24 cellular contexts compared by ENCODE assay signal in genomic region chr1:101959456-101959855, GRCh38. TPM values are rescaled to one million over a fixed set of nuclear protein-coding genes. Genes with fewer than 3 reads are reported as not detected.
"Had no signal": no experiment of that assay in that cellular context is flagged by ENCODE, and none has a peak within 500 bp of the region (broad histone marks: within the 10 kb centered on the region; RNA-seq: fewer than 3 reads in every experiment).

No MANE protein-coding gene starts in this region.

- DNase-seq: activated CD4-positive, alpha-beta T cell treated with anti-CD3 and anti-CD28 coated beads for 36 hours; activated CD4-positive, alpha-beta T cell treated with anti-CD3 and anti-CD28 coated beads, Interleukin-2, amount 10 ng/mL, durations not matched to agents 7 days and 5 days; activated CD4-positive, alpha-beta T cell treated with anti-CD3 and anti-CD28 coated beads, Interleukin-2, amount 50 U/mL, for 48 hours; activated CD8-positive, alpha-beta T cell treated with anti-CD3 and anti-CD28 coated beads, Interleukin-2, amount 10 ng/mL, durations not matched to agents 7 days and 5 days; activated gamma-delta T cell treated with Interleukin-2 at 50 U/mL for 16 hours; activated naive CD4-positive, alpha-beta T cell treated with anti-CD3 and anti-CD28 coated beads for 36 hours; activated T-cell treated with anti-CD3 and anti-CD28 coated beads, Interleukin-2, amount 50 U/mL, for 24 hours; adrenal gland; central memory CD4-positive, alpha-beta T cell; MG63; NCI-H1048; NCI-H1105 treated with DMSO at 0.1 percent for 48 hours; NCI-H1436; NCI-H1694; NCI-H1930; NCI-H2081 treated with DMSO at 0.1 percent for 48 hours; NCI-H345; NCI-H524 treated with DMSO at 0.1 percent for 48 hours; PC-9; Right ventricle myocardium superior had no signal

- H3K27me3 ChIP-seq: adrenal gland, MG63 had no signal

- H3K27ac ChIP-seq: adrenal gland, PC-9 had no signal

- ATAC-seq: activated CD4-positive, alpha-beta T cell treated with anti-CD3 and anti-CD28 coated beads for 36 hours; activated CD4-positive, CD25-positive, alpha-beta regulatory T cell treated with anti-CD3 and anti-CD28 coated beads, Interleukin-2, amount 50 U/mL, for 24 hours; activated CD8-positive, alpha-beta T cell treated with anti-CD3 and anti-CD28 coated beads, Interleukin-2, amount 10 ng/mL, durations not matched to agents 7 days and 5 days; activated naive CD4-positive, alpha-beta T cell treated with anti-CD3 and anti-CD28 coated beads, Interleukin-2, amount 50 U/mL, for 72 hours; WTC11 had no signal

- H3K4me1 ChIP-seq: adrenal gland had no signal

- H3K9me3 ChIP-seq: adrenal gland, MG63 had no signal

- H3K36me3 ChIP-seq: adrenal gland, MG63 had no signal

- H3K4me3 ChIP-seq: adrenal gland, MG63, PC-9 had no signal

RNA-seq across cellular contexts. Expression of gene OLFM3, which starts 37.3 kb away (rescaled TPM):
- total RNA-seq: activated CD4-positive, alpha-beta T cell treated with anti-CD3 and anti-CD28 coated beads for 36 hours; activated CD4-positive, alpha-beta T cell treated with anti-CD3 and anti-CD28 coated beads, Interleukin-2, amount 10 ng/mL, durations not matched to agents 7 days and 5 days; activated CD8-positive, alpha-beta T cell treated with anti-CD3 and anti-CD28 coated beads, Interleukin-2, amount 10 ng/mL, durations not matched to agents 7 days and 5 days; activated naive CD4-positive, alpha-beta T cell treated with anti-CD3 and anti-CD28 coated beads for 36 hours; activated naive CD4-positive, alpha-beta T cell treated with anti-CD3 and anti-CD28 coated beads, Interleukin-2, amount 50 U/mL, for 72 hours; activated T-helper 2 cell treated with anti-CD3 and anti-CD28 coated beads, Interferon-gamma antibody, Interleukin-2, Interleukin-4, amounts not matched to agents 10 μg/mL and 5 μg/mL and 100 μg/mL, durations not matched to agents 14 hours and 24 hours and 36 hours; PC-9; Right ventricle myocardium superior had no signal
